32 cellular contexts compared by ENCODE assay signal in genomic region chr21:42028754-42029385, GRCh38. TPM values are rescaled to one million over a fixed set of nuclear protein-coding genes. Genes with fewer than 3 reads are reported as not detected.
DNase-seq lines count a peak whose midpoint lies in the region; ATAC-seq and TF ChIP-seq lines count a peak whose summit lies in the region.
"Had no signal": no experiment of that assay in that cellular context is flagged by ENCODE, and none has a peak within 500 bp of the region (broad histone marks: within the 10 kb centered on the region; RNA-seq: fewer than 3 reads in every experiment).

No MANE protein-coding gene starts in this region.

- in situ Hi-C loops in IMR-90 (cut with MboI; ENCODE audit: low sequenced_read_pairs), result no loop called here

- intact Hi-C loops in IMR-90 (cut with micrococcal nuclease) (no loop called here), dorsolateral prefrontal cortex (cut with DNase I) (loop anchor here (5.0 kb wide), 2 partner anchors 63 to 68 kb away; no protein-coding TSS in a partner anchor), Calu3 (cut with micrococcal nuclease; ENCODE audit: unreplicated experiment) (no loop called here)

- no peak overlapping the region for H3K4me3 Mint-ChIP-seq in Calu3 (ENCODE audit: low read depth, unreplicated experiment)
- H3K4me3 Mint-ChIP-seq: activated T-cell treated with anti-CD3 and anti-CD28 coated beads, Interleukin-2, amount 50 U/mL, for 24 hours; effector memory CD8-positive, alpha-beta T cell had no signal

- POLR2A ChIA-PET in IMR-90 (lab: Charles Lee; ENCODE audit: unreplicated experiment), result no interaction called here

- no peaks in the 10 kb centered on the region for H3K9me3 Mint-ChIP-seq in Calu3 (ENCODE audit: low read depth, unreplicated experiment)
- H3K9me3 Mint-ChIP-seq: activated T-cell treated with anti-CD3 and anti-CD28 coated beads, Interleukin-2, amount 50 U/mL, for 24 hours; effector memory CD8-positive, alpha-beta T cell; naive B cell had no signal

- no peak overlapping the region for H3K9ac ChIP-seq in IMR-90 (ENCODE audit: low read depth, low read length)
- no peak overlapping the region for H3K9ac ChIP-seq in rectal smooth muscle tissue (ENCODE audit: low read length)
- H3K9ac ChIP-seq: KMS-11 had no signal

- no peaks in the 10 kb centered on the region for H3K27me3 ChIP-seq in IMR-90 (ENCODE audit: control insufficient read depth, insufficient read depth, low read length)
- H3K27me3 ChIP-seq in dorsolateral prefrontal cortex, result no peaks in the 10 kb centered on the region
- no peaks in the 10 kb centered on the region for H3K27me3 ChIP-seq in rectal smooth muscle tissue (ENCODE audit: control insufficient read depth, insufficient read depth, low read length)
- H3K27me3 ChIP-seq: brain microvascular endothelial cell had no signal

- H3K36me3 ChIP-seq in IMR-90 (ENCODE audit: control insufficient read depth, insufficient read depth, low read length) (no peaks in the 10 kb centered on the region), rectal smooth muscle tissue (ENCODE audit: control insufficient read depth, insufficient read depth, low read length) (no peaks in the 10 kb centered on the region)
- H3K36me3 ChIP-seq: brain microvascular endothelial cell had no signal

- no peak overlapping the region for H2AK5ac ChIP-seq in IMR-90 (ENCODE audit: low read depth, low read length)

- H3K4me3 ChIP-seq in IMR-90 (ENCODE audit: insufficient read depth, low read depth, low read length), result no peak overlapping the region
- H3K4me3 ChIP-seq in dorsolateral prefrontal cortex, result no peak overlapping the region
- H3K4me3 ChIP-seq in rectal smooth muscle tissue (ENCODE audit: low read length), result no peak overlapping the region
- H3K4me3 ChIP-seq: GM12878, PC-9, smooth muscle cell had no signal

- no peak for ATAC-seq in IMR-90 (ENCODE audit: low read depth)
- ATAC-seq: effector memory CD8-positive, alpha-beta T cell; GM12878; HCT116 had no signal

- TF ChIP-seq POLR2A in IMR-90 (IDR thresholded peaks at IDR 0.05; ENCODE audit: low read depth, low read length), result no peak

- H4K5ac ChIP-seq in IMR-90 (ENCODE audit: low read depth, low read length), result no peak overlapping the region

- H3K27ac ChIP-seq in IMR-90 (ENCODE audit: insufficient read depth, low read length), result no peak overlapping the region
- H3K27ac ChIP-seq in dorsolateral prefrontal cortex, result peak overlapping the region in 58 of 59 donors; percentile 13 to 94 (median 85)
- H3K27ac ChIP-seq in rectal smooth muscle tissue (ENCODE audit: low read depth, low read length), result peak overlapping the region; percentile 51
- H3K27ac ChIP-seq: brain microvascular endothelial cell, KMS-11, PC-9 had no signal

- no peak for TF ChIP-seq CTCF in IMR-90 (conservative IDR thresholded peaks at IDR 0.05; ENCODE audit: low read depth, low read length)
- TF ChIP-seq CTCF in dorsolateral prefrontal cortex (IDR thresholded peaks at IDR 0.05 in 54 of 56, conservative IDR thresholded peaks at IDR 0.05 in 2 of 56; ENCODE audit: low read depth in 1 of 56, partially characterized antibody in 56 of 56), result no peak
- no peak for TF ChIP-seq CTCF in Calu3 (IDR thresholded peaks at IDR 0.05; ENCODE audit: unreplicated experiment)

- H3K36me3 Mint-ChIP-seq in Calu3 (ENCODE audit: insufficient read depth, unreplicated experiment), result no peaks in the 10 kb centered on the region
- H3K36me3 Mint-ChIP-seq: naive B cell had no signal

- 94% methylated on average over 2 of the region's 9 CpGs; no CpG with 5 or more reads in 1 of the 2 experiments for WGBS in IMR-90 (ENCODE audit: extremely low coverage in 2 of 2, insufficient read length in 1 of 2), 2 experiments

- H4K20me1 ChIP-seq in IMR-90 (ENCODE audit: insufficient read depth, low read length), result no peaks in the 10 kb centered on the region

- dilution Hi-C loops in IMR-90 (cut with HindIII; ENCODE audit: low sequenced_read_pairs, unreplicated experiment), result no loop called here

- no peak overlapping the region for H3K56ac ChIP-seq in IMR-90 (ENCODE audit: extremely low read depth, insufficient read depth, low read length)

- peak overlapping the region; percentile 61; the same call in 1 of the 3 replicates for H2BK15ac ChIP-seq in IMR-90 (ENCODE audit: low read depth, low read length)

- no peak overlapping the region for H3K23ac ChIP-seq in IMR-90 (ENCODE audit: low read depth, low read length)

- H2BK120ac ChIP-seq in IMR-90 (ENCODE audit: low read depth, low read length), result no peak overlapping the region

- no peak overlapping the region; the same call in 1 of the 2 replicates for H3K14ac ChIP-seq in IMR-90 (replicated peaks; ENCODE audit: low read depth, low read length)

- no peak overlapping the region for H2AFZ ChIP-seq in IMR-90 (replicated peaks; ENCODE audit: low read length, poor library complexity)
- H2AFZ ChIP-seq: PC-9 had no signal

- CTCF ChIA-PET in IMR-90 (lab: Yijun Ruan, JAX) (no interaction called here), Calu3 (lab: Charles Lee) (interaction anchor here (1.1 kb wide), 1 partner anchor 17 kb away, joined by 3 read pairs; no protein-coding TSS in a partner anchor)

- TF ChIP-seq RAD21 in IMR-90 (IDR thresholded peaks at IDR 0.05; ENCODE audit: low read length), result no peak

- no TSS peak for BruUV-seq in IMR-90 (replicated peaks; lab: Mats Ljungman, UMichigan)
- BruUV-seq in Calu3 (replicated peaks; lab: Mats Ljungman, UMichigan), result no TSS peak

- DNase-seq in IMR-90 (no peak), NCI-H526 treated with DMSO at 0.1 percent for 48 hours (lab: John Stamatoyannopoulos, UW) (peak; percentile 37), dorsolateral prefrontal cortex (no peak), amniotic stem cell (lab: John Stamatoyannopoulos, UW) (no peak), Calu3 (no peak), HuH-7.5 (ENCODE audit: low spot score) (no peak)
- DNase-seq: activated CD4-positive, alpha-beta T cell treated with anti-CD3 and anti-CD28 coated beads for 48 hours; activated naive CD4-positive, alpha-beta T cell; activated T-cell treated with anti-CD3 and anti-CD28 coated beads, Interleukin-2, amount 50 U/mL, for 24 hours; brain microvascular endothelial cell; Caco-2; effector memory CD8-positive, alpha-beta T cell; erythroblast; mammary epithelial cell; MM.1S; naive B cell; NCI-H1417; NCI-H2081 treated with DMSO at 0.1 percent for 48 hours; occipital lobe; PC-9; Right ventricle myocardium superior; stimulated activated CD4-positive, alpha-beta T cell treated with anti-CD3 and anti-CD28 coated beads, Interleukin-2, amount 100 ng/mL, for 24 hours had no signal

- H3K4me2 ChIP-seq in IMR-90 (ENCODE audit: low read depth, low read length), result no peak overlapping the region
- H3K4me2 ChIP-seq: KMS-11, PC-9, smooth muscle cell had no signal

- H3K4ac ChIP-seq in IMR-90 (ENCODE audit: low read depth, low read length), result no peak overlapping the region

- peaks cover 60% of the 10 kb centered on the region for H3K27me3 Mint-ChIP-seq in Calu3 (ENCODE audit: unreplicated experiment)
- H3K27me3 Mint-ChIP-seq: activated T-cell treated with anti-CD3 and anti-CD28 coated beads, Interleukin-2, amount 50 U/mL, for 24 hours had no signal

- H3K18ac ChIP-seq in IMR-90 (ENCODE audit: low read depth, low read length), result no peak overlapping the region

- peaks cover 13% of the 10 kb centered on the region for H3K4me1 ChIP-seq in IMR-90 (ENCODE audit: control insufficient read depth, insufficient read depth, low read length)
- H3K4me1 ChIP-seq in rectal smooth muscle tissue (ENCODE audit: control insufficient read depth, insufficient read depth, low read length), result peaks cover 2% of the 10 kb centered on the region
- H3K4me1 ChIP-seq: Caco-2 had no signal

- no peak overlapping the region for H4K91ac ChIP-seq in IMR-90 (ENCODE audit: insufficient read depth, low read depth, low read length)

- peaks cover 3 to 4% of the 10 kb centered on the region in 2 experiments; a peak in 2 of 4 replicates for H3K79me1 ChIP-seq in IMR-90 (ENCODE audit: low read depth in 1 of 2, low read length in 2 of 2)

- H2AK9ac ChIP-seq in IMR-90 (replicated peaks; ENCODE audit: low read depth, low read length, poor library complexity), result no peak overlapping the region

- H4K8ac ChIP-seq in IMR-90 (ENCODE audit: low read depth in 2 of 2, low read length in 2 of 2), result no peak overlapping the region

- no peak overlapping the region for H3K27ac Mint-ChIP-seq in Calu3 (ENCODE audit: unreplicated experiment)
- H3K27ac Mint-ChIP-seq: activated T-cell treated with anti-CD3 and anti-CD28 coated beads, Interleukin-2, amount 50 U/mL, for 24 hours had no signal

- H3K4me1 Mint-ChIP-seq in Calu3 (ENCODE audit: low read depth, unreplicated experiment), result no peaks in the 10 kb centered on the region

- H2BK5ac ChIP-seq in IMR-90 (ENCODE audit: low read depth, low read length, poor library complexity, severe bottlenecking), result no peak overlapping the region

- no peak overlapping the region for H2BK20ac ChIP-seq in IMR-90 (ENCODE audit: low read depth, low read length)

- H3K9me1 ChIP-seq in IMR-90 (ENCODE audit: insufficient read depth, low read length), result peaks cover 26% of the 10 kb centered on the region

- H3K9me3 ChIP-seq in IMR-90 (ENCODE audit: control insufficient read depth, insufficient read depth, low read length), result no peaks in the 10 kb centered on the region
- H3K9me3 ChIP-seq: Caco-2 had no signal

TF ChIP-seq in IMR-90, 13 proteins besides CTCF, POLR2A, EP300 and RAD21 (continues in another document):
- TF ChIP-seq FOS (IDR thresholded peaks at IDR 0.05; ENCODE audit: low read depth, low read length) (no peak), MXI1 (IDR thresholded peaks at IDR 0.05; ENCODE audit: borderline replicate concordance, low read depth, low read length) (no peak), RCOR1 (IDR thresholded peaks at IDR 0.05; ENCODE audit: insufficient replicate concordance, low read length) (no peak)

RNA-seq across cellular contexts. Expression of gene ZBTB21, which starts 18.7 kb away (rescaled TPM):
- 12.0 and 13.6 TPM in 2 replicates for total RNA-seq in IMR-90 (2012; rRNA removed)
- 6.8 and 7.8 TPM in 2 replicates for polyA plus RNA-seq in IMR-90 (2012; rRNA removed)
- 2.4 and 2.8 TPM in 2 replicates for polyA plus RNA-seq in IMR-90 (2012; cell fraction: cytosol; rRNA removed)
- polyA plus RNA-seq in IMR-90 (2012; cell fraction: nucleus; rRNA removed; ENCODE audit: low replicate concordance), result 4.6 and 22.7 TPM in 2 replicates
- total RNA-seq in dorsolateral prefrontal cortex, result 10 to 100 TPM; 17.2 to 47.7 (median 24.6) TPM
- 14.5 and 17.3 TPM in 2 replicates for total RNA-seq in Calu3 (2022)

RNA-seq across cellular contexts. Expression of gene UMODL1, which starts 42.2 kb away (rescaled TPM):
- total RNA-seq in IMR-90 (2012; rRNA removed) (not detected in 2 replicates), dorsolateral prefrontal cortex (1 to 10 TPM in 29 of 120 experiments, under 1 TPM in 86, not detected in 5; 0.11 to 2.3 (median 0.59) TPM), Calu3 (2022) (0.22 TPM in 1 of 2 replicates, not detected in the other)
- polyA plus RNA-seq in IMR-90 (2012; rRNA removed), result 0.02 TPM in 1 of 2 replicates, not detected in the other
- 0.03 TPM in 1 of 2 replicates, not detected in the other for polyA plus RNA-seq in IMR-90 (2012; cell fraction: cytosol; rRNA removed)
- 0.04 and 0.07 TPM in 2 replicates for polyA plus RNA-seq in IMR-90 (2012; cell fraction: nucleus; rRNA removed; ENCODE audit: low replicate concordance)
- total RNA-seq: activated CD8-positive, alpha-beta memory T cell treated with anti-CD3 and anti-CD28 coated beads for 36 hours; chondrocyte; HT1080; kidney epithelial cell; occipital lobe; PC-9; smooth muscle cell; ureter had no signal
- polyA plus RNA-seq: mammary epithelial cell had no signal

Comparison
In these comparisons a context has a peak if more than half of its experiments do, and no peak if none do; other contexts are left out.
1. intact Hi-C loops: an anchor here in dorsolateral prefrontal cortex (5.0 kb wide); none called in IMR-90 and Calu3.